8 cellular contexts compared by ENCODE assay signal in the genomic region with DNA sequence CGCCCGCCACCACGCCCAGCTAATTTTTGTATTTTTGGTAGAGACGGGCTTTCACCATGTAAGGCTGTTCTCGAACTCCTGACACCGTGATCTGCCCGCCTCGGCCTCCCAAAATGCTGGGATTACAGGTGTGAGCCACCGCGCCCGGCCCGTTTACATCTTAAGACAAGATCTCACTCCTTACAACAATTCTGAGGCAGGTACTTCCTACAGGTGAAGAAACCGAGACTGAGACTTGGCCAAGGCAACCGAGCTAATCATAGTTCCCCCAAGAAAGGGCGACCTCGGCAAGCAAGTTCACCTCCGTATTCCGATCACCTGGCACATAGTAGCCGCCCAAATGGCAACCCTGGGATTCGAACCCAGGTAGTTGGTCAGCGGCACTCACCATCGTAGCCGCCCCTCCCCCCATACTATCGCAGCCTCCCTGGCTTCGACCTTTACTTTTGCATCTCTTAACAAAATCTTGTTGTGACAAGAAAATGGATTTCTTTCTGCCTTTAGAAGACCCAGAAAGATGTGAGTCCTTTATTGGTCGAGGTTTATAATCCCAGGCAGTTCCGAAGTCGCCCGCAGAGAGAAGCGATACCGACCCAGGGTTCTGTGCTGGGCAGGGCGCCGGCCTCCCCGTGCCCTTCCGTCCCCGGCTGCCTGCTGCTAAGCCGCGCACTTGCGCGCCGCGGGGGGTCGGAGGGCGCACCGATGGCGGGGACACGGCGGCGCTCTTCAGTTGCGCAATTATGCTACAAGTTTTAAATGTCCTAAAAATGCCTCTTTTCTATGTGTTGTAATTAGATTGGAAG. TPM values are rescaled to one million over a fixed set of nuclear protein-coding genes. Genes with fewer than 3 reads are reported as not detected.
DNase-seq lines count a peak whose midpoint lies in the region; ATAC-seq and TF ChIP-seq lines count a peak whose summit lies in the region.

No MANE protein-coding gene starts in this region.

- H3K9me3 ChIP-seq in WERI-Rb-1 (ENCODE audit: severe bottlenecking) (peaks cover 2% of the 10 kb centered on the region), HAP-1 (no peaks in the 10 kb centered on the region)

- in situ Hi-C loops in GM13977 (cut with MboI; ENCODE audit: low pct_unique_long_range_greater_than_20kb, low sequenced_read_pairs, unreplicated experiment) (no loop called here), HAP-1 (cut with MboI; ENCODE audit: low sequenced_read_pairs) (no loop called here)

- H3K27me3 ChIP-seq in WERI-Rb-1 (ENCODE audit: insufficient read depth, low read depth, severe bottlenecking): no peaks in the 10 kb centered on the region
- no peaks in the 10 kb centered on the region for H3K27me3 ChIP-seq in HAP-1 (ENCODE audit: low read depth)

- no peak overlapping the region for H3K27ac ChIP-seq in WERI-Rb-1

- ATAC-seq in GM19035 (IDR thresholded peaks at IDR 0.05; ENCODE audit: unreplicated experiment): no peak

- H3K4me1 ChIP-seq in HAP-1: peaks cover 27% of the 10 kb centered on the region

- peaks cover 6% of the 10 kb centered on the region for H3K9me3 Mint-ChIP-seq in glutamatergic neuron (ENCODE audit: unreplicated experiment)

- H3K4me3 Mint-ChIP-seq in glutamatergic neuron (ENCODE audit: unreplicated experiment): peak overlapping the region; percentile 91

- H3K36me3 Mint-ChIP-seq in glutamatergic neuron (ENCODE audit: unreplicated experiment): no peaks in the 10 kb centered on the region

- DNase-seq in GM13977 (ENCODE audit: low spot score) (peak; percentile 44), WERI-Rb-1 (no peak), glutamatergic neuron (no peak), skeletal muscle cell (ENCODE audit: low read depth) (no peak), HAP-1 (ENCODE audit: low spot score in 2 of 2) (no peak), activated gamma-delta T cell treated with Interleukin-2 at 50 U/mL for 16 hours (no peak), Kasumi-1 (lab: John Stamatoyannopoulos, UW) (no peak)

- H3K4me1 Mint-ChIP-seq in glutamatergic neuron (ENCODE audit: low read depth, unreplicated experiment): peaks cover 4% of the 10 kb centered on the region

- 0 out of 2 replicates have a peak overlapping the region, but pooled peaks have one; percentile 55 for H3K4me3 ChIP-seq in WERI-Rb-1 (ENCODE audit: low read depth, low read length)
- H3K4me3 ChIP-seq in skeletal muscle cell (ENCODE audit: low read depth, low read length): peak overlapping the region; percentile 14
- no peak overlapping the region; the same call in 1 of the 2 replicates for H3K4me3 ChIP-seq in HAP-1

- no peak for TF ChIP-seq CTCF in GM13977 (IDR thresholded peaks at IDR 0.05; ENCODE audit: extremely low read depth, insufficient read depth, missing control alignments)
- no peak for TF ChIP-seq CTCF in WERI-Rb-1 (IDR thresholded peaks at IDR 0.05; ENCODE audit: low read depth, low read length)
- TF ChIP-seq CTCF in glutamatergic neuron (IDR thresholded peaks at IDR 0.05; ENCODE audit: partially characterized antibody, unreplicated experiment): no peak

- H3K36me3 ChIP-seq in WERI-Rb-1 (peaks cover 14% of the 10 kb centered on the region), HAP-1 (replicated peaks) (peaks cover 17% of the 10 kb centered on the region)

- H3K27me3 Mint-ChIP-seq in glutamatergic neuron (ENCODE audit: unreplicated experiment): peaks cover 23% of the 10 kb centered on the region

- H3K27ac Mint-ChIP-seq in glutamatergic neuron (ENCODE audit: unreplicated experiment): no peak overlapping the region

RNA-seq across cellular contexts. Expression of a gene that starts 1.1 kb away (rescaled TPM):
- 0.66 TPM for total RNA-seq in glutamatergic neuron (ENCODE audit: unreplicated experiment)

RNA-seq across cellular contexts. Expression of a gene that starts 59.4 kb away (rescaled TPM):
- 18.0 TPM for total RNA-seq in glutamatergic neuron (ENCODE audit: unreplicated experiment)
